Comparison of ENCODE assay signal across 6 cellular contexts in the genomic region with DNA sequence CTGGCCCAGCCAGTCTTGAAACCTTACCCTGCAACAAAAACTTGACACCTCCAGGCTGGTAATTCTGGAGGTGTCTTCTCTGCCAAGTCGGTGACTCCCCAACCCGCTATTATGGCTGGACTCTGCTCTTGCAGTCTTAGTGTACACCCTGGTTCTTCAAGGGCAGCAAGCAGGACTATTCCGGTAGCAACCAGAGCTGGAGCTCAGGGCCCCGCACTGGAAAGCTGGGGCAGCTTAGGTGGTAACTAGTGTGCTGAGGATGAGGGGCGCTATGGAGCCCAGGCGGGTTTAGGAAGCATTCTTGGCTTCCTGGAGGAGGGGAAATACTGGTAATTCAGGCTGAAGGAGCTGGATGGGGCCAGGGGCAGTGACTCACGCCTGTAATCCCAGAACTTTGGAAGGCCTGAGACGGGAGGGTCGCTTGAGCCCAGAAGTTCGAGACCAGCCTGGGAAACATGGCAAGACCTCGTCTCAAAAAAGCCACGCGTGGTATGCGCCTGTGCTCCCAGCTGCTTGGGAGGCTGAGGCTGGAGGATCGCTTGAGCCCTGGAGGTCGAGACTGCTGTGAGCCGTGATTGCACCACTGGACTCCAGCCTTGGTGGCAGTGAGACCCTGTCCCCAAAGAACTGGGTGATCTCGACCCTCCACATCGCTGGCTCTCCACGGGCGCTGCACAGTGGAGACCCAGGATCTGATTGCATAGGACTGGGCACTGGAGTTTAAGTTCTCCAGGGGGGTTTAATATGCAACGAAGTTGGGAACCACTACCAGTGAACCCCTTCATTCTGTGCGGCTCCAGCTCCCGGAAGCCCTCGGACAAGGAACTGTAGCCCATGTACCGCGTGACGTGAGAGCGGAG. TPM values are rescaled to one million over a fixed set of nuclear protein-coding genes. Genes with fewer than 3 reads are reported as not detected.
DNase-seq lines count a peak whose midpoint lies in the region; TF ChIP-seq lines count a peak whose summit lies in the region.

No MANE protein-coding gene starts in this region.

- peak overlapping the region; percentile 55 to 58 for H3K4me3 ChIP-seq in prostate gland

- intact Hi-C loops in prostate gland (cut with DNase I): loop anchor here (10.0 kb wide), 1 partner anchor 52 kb away; no protein-coding TSS in a partner anchor

- TF ChIP-seq POLR2A in prostate gland (IDR thresholded peaks at IDR 0.05): no peak

- peaks cover 14% of the 10 kb centered on the region for H3K4me1 Mint-ChIP-seq in chondrocyte (ENCODE audit: low read depth)

- peaks cover 10% of the 10 kb centered on the region for H3K36me3 Mint-ChIP-seq in chondrocyte (ENCODE audit: low read depth)

- H3K9me3 ChIP-seq in prostate gland: no peaks in the 10 kb centered on the region

- H3K36me3 ChIP-seq in prostate gland: no peaks in the 10 kb centered on the region

- TF ChIP-seq CTCF in chondrocyte (IDR thresholded peaks at IDR 0.05) (no peak), prostate gland (IDR thresholded peaks at IDR 0.05) (no peak)

- no peaks in the 10 kb centered on the region for H3K27me3 ChIP-seq in prostate gland (replicated peaks; ENCODE audit: insufficient read depth)

- 48% methylated on average over 24 of the region's 29 CpGs for WGBS in prostate gland

- peak overlapping the region; percentile 61 to 77 for H3K27ac ChIP-seq in prostate gland

- no peaks in the 10 kb centered on the region for H3K27me3 Mint-ChIP-seq in chondrocyte (ENCODE audit: low read depth)

- H3K4me3 Mint-ChIP-seq in chondrocyte (ENCODE audit: unreplicated experiment): peak overlapping the region; percentile 57

- DNase-seq in HuH-7 (ENCODE audit: low spot score) (peak; percentile 12), chondrocyte (ENCODE audit: low spot score) (no peak), prostate gland (ENCODE audit: low spot score) (no peak), activated gamma-delta T cell treated with Interleukin-2 at 50 U/mL for 16 hours (no peak), NCI-H146 treated with DMSO at 0.1 percent for 48 hours (lab: John Stamatoyannopoulos, UW; ENCODE audit: unreplicated experiment) (no peak)
- DNase-seq in stimulated activated CD4-positive, alpha-beta T cell treated with anti-CD3 and anti-CD28 coated beads, Interleukin-2, amount 100 ng/mL, for 48 hours: no peak

- H3K9me3 Mint-ChIP-seq in chondrocyte (ENCODE audit: low read depth): no peaks in the 10 kb centered on the region

- no peak overlapping the region for H3K27ac Mint-ChIP-seq in chondrocyte (ENCODE audit: unreplicated experiment)

- H3K4me1 ChIP-seq in prostate gland (replicated peaks): peaks cover 4% of the 10 kb centered on the region

RNA-seq across cellular contexts. Expression of a gene that starts 10.6 kb away (rescaled TPM):
- 0.47 TPM in 1 of 3 replicates, not detected in the others for total RNA-seq in chondrocyte
- 1 to 10 TPM; 1.4 to 1.8 TPM for total RNA-seq in prostate gland

RNA-seq across cellular contexts. Expression of a gene that starts 25.6 kb away (rescaled TPM):
- total RNA-seq in chondrocyte (86.4 to 103 TPM (median 87.0 TPM) in 3 replicates), prostate gland (10 to 100 TPM; 41.5 to 48.9 TPM)

RNA-seq across cellular contexts. Expression of a gene that starts 39.3 kb away (rescaled TPM):
- total RNA-seq in chondrocyte (45.3 to 49.2 TPM (median 46.3 TPM) in 3 replicates), prostate gland (10 to 100 TPM; 41.6 to 72.0 TPM)

RNA-seq across cellular contexts. Expression of a gene that starts 45.4 kb away (rescaled TPM):
- total RNA-seq in chondrocyte: 15.7 to 22.5 TPM (median 17.2 TPM) in 3 replicates
- 10 to 100 TPM; 77.7 to 83.1 TPM for total RNA-seq in prostate gland

RNA-seq across cellular contexts. Expression of a gene that starts 58.5 kb away (rescaled TPM):
- total RNA-seq in chondrocyte: 2.1 to 4.9 TPM (median 2.2 TPM) in 3 replicates
- total RNA-seq in prostate gland: 1 to 10 TPM; 4.6 to 5.5 TPM
